Comparison of ENCODE assay signal across 23 cellular contexts in the genomic region with DNA sequence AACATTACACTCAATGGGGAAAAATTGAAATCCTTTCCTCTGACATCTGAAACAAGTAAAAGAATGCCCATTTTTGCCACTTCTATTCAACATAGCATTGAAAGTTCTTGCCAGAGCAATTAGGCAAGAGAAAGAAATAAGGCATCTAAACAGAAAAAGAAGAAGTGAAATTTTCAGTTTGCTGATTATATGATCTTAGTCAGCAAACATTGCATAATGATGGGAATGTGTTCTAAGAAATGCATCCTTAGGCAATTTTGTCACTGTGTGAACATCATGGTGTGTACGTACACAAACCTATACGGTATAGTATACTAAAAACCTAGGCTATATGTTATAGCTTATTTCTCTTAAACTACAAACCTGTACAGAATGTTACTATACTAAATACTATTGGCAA.
"Had no signal": no experiment of that assay in that cellular context is flagged by ENCODE, and none has a peak within 500 bp of the region (broad histone marks: within the 10 kb centered on the region; RNA-seq: fewer than 3 reads in every experiment).

No MANE protein-coding gene starts in this region.

- H3K27me3 ChIP-seq: adrenal gland, dorsolateral prefrontal cortex, esophagus muscularis mucosa, hepatocyte, left lung, neural progenitor cell, stomach, suprapubic skin, tibial nerve had no signal

- H3K27ac ChIP-seq: adrenal gland, dorsolateral prefrontal cortex, esophagus muscularis mucosa, hepatocyte, left lung, neural progenitor cell, stomach, suprapubic skin, tibial nerve had no signal

- H3K36me3 ChIP-seq: adrenal gland, esophagus muscularis mucosa, left lung, neural progenitor cell, stomach, suprapubic skin, tibial nerve had no signal

- DNase-seq: activated B cell treated with CpG ODN at 0.5 μM for 24 hours; activated CD4-positive, alpha-beta T cell treated with anti-CD3 and anti-CD28 coated beads, Interleukin-2, amount 10 ng/mL, durations not matched to agents 7 days and 5 days; activated CD8-positive, alpha-beta T cell treated with anti-CD3 and anti-CD28 coated beads for 36 hours; adrenal gland; dorsolateral prefrontal cortex; effector memory CD8-positive, alpha-beta T cell; glutamatergic neuron; immature natural killer cell; kidney glomerular epithelial cell; left lung; naive thymus-derived CD8-positive, alpha-beta T cell; small intestine; stimulated activated CD4-positive, alpha-beta T cell treated with anti-CD3 and anti-CD28 coated beads, Interleukin-15, amount 100 ng/mL, for 24 hours; stomach; T-helper 9 cell had no signal

- H3K4me3 ChIP-seq: adrenal gland, dorsolateral prefrontal cortex, esophagus muscularis mucosa, hepatocyte, left lung, lung, neural progenitor cell, stomach, suprapubic skin, tibial nerve had no signal

- ATAC-seq: activated CD8-positive, alpha-beta T cell treated with anti-CD3 and anti-CD28 coated beads for 36 hours; effector memory CD8-positive, alpha-beta T cell; left lung; naive thymus-derived CD8-positive, alpha-beta T cell; sciatic nerve; stimulated activated memory B cell treated with anti-CD40 and anti-IgM and Interleukin-4, amounts not matched to agents 10 μg/mL and 1 μg/mL and 100 μg/mL, for 72 hours had no signal

- H3K9me3 ChIP-seq: adrenal gland, suprapubic skin had no signal
